15 cellular contexts compared by ENCODE assay signal in the genomic region with DNA sequence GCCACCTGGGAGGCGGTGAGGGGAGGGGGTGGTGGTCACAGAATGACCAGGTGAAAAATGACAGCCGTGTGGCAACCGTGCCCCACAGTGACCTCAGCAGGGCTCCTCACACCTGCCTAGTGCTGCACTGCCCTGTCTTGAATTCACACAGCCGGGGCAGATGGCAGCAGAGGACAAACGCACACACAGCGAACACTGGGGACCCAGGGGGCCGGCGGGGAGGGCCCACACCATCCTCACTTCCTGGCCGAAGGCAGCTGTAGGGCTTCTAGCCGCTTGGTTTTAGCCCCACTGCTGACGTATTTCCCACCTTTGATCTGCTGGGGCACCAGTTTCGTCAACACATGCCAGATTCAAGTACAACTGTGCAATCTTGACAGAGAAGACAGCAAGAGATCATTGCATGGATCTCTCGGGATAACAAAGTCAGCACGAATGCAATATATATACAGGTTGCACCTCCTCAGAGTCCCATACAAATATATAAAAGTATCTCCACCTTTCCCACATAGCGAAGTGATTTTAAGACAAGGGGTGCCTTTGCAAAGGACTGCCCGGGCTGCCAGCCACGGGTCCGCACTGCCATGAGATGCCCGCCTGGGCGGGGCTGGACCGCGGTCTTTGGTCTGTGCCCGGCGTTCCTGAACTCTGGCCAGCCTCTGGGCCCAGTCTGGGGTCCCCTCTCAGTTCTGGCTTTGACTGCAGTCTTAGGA. TPM values are rescaled to one million over a fixed set of nuclear protein-coding genes. Genes with fewer than 3 reads are reported as not detected.
A peak's percentile ranks its signal among the peaks of the same experiment; 100 is the strongest.
DNase-seq lines count a peak whose midpoint lies in the region; ATAC-seq and TF ChIP-seq lines count a peak whose summit lies in the region.
"Had no signal": no experiment of that assay in that cellular context is flagged by ENCODE, and none has a peak within 500 bp of the region (broad histone marks: within the 10 kb centered on the region; RNA-seq: fewer than 3 reads in every experiment).

No MANE protein-coding gene starts in this region.

- H2BK5ac ChIP-seq in neuronal stem cell (ENCODE audit: low read length): no peak overlapping the region

- peaks cover 3% of the 10 kb centered on the region for H3K79me1 ChIP-seq in neuronal stem cell (ENCODE audit: low read depth, low read length)

- peak overlapping the region; percentile 22 for H3K18ac ChIP-seq in neuronal stem cell (ENCODE audit: low read length)

- no peak overlapping the region for H3K27ac ChIP-seq in neuronal stem cell (replicated peaks; ENCODE audit: low read length)
- H3K27ac ChIP-seq: gastroesophageal sphincter, parathyroid adenoma, PC-9 had no signal

- no peak overlapping the region for H4K91ac ChIP-seq in neuronal stem cell (ENCODE audit: low read depth, low read length, poor library complexity)

- H3K4me3 Mint-ChIP-seq in IgD-negative memory B cell (peak overlapping the region in 2 of 4 donors; percentile 20 to 70), brain (no peak overlapping the region)
- H3K4me3 Mint-ChIP-seq: activated naive CD8-positive, alpha-beta T cell treated with anti-CD3 and anti-CD28 coated beads for 36 hours had no signal

- H2BK12ac ChIP-seq in neuronal stem cell (ENCODE audit: low read length): no peak overlapping the region

- no CpG with 5 or more reads among the region's 24 CpGs for WGBS in neuronal stem cell (ENCODE audit: extremely low coverage in 2 of 2, insufficient read length in 2 of 2, insufficient replicate concordance in 1 of 2), 2 donors

- no peaks in the 10 kb centered on the region for H3K27me3 Mint-ChIP-seq in IgD-negative memory B cell
- H3K27me3 Mint-ChIP-seq in brain: no peaks in the 10 kb centered on the region

- H3K36me3 Mint-ChIP-seq in IgD-negative memory B cell (peaks cover 4% of the 10 kb centered on the region), brain (peaks cover 33% of the 10 kb centered on the region)
- peaks cover 9 to 12% of the 10 kb centered on the region in 2 donors for H3K36me3 Mint-ChIP-seq in activated naive CD4-positive, alpha-beta T cell treated with anti-CD3 and anti-CD28 coated beads, Interleukin-2, amount 50 U/mL, for 72 hours

- no peak for ATAC-seq in activated naive CD4-positive, alpha-beta T cell treated with anti-CD3 and anti-CD28 coated beads, Interleukin-2, amount 50 U/mL, for 72 hours
- ATAC-seq: gastroesophageal sphincter had no signal

- H3K4ac ChIP-seq in neuronal stem cell (ENCODE audit: low read length): no peak overlapping the region

- no peak overlapping the region for H2AK5ac ChIP-seq in neuronal stem cell (ENCODE audit: low read depth, low read length)

- H3K4me1 Mint-ChIP-seq in IgD-negative memory B cell: peaks cover 4 to 7% (median 5%) of the 10 kb centered on the region in 3 donors
- H3K4me1 Mint-ChIP-seq in brain: peaks cover 13% of the 10 kb centered on the region

- no peak overlapping the region for H3K9ac ChIP-seq in neuronal stem cell (ENCODE audit: low read depth, low read length, poor library complexity)
- H3K9ac ChIP-seq: parathyroid adenoma had no signal

- no peak overlapping the region for H2BK15ac ChIP-seq in neuronal stem cell (ENCODE audit: low read length)

- H3K27ac Mint-ChIP-seq in IgD-negative memory B cell (peak overlapping the region; percentile 58 to 78 (median 66)), brain (peak overlapping the region in 4 of 5 experiments; percentile 86 to 96 (median 92))
- peak overlapping the region in 1 of 2 donors; percentile 51 for H3K27ac Mint-ChIP-seq in activated naive CD4-positive, alpha-beta T cell treated with anti-CD3 and anti-CD28 coated beads, Interleukin-2, amount 50 U/mL, for 72 hours
- H3K27ac Mint-ChIP-seq: activated naive CD8-positive, alpha-beta T cell treated with anti-CD3 and anti-CD28 coated beads for 36 hours had no signal

- no peak overlapping the region for H4K8ac ChIP-seq in neuronal stem cell (ENCODE audit: low read depth, low read length)

- no peak overlapping the region for H2AFZ ChIP-seq in neuronal stem cell (ENCODE audit: low read length)
- H2AFZ ChIP-seq: parathyroid adenoma, PC-9 had no signal

- no peak overlapping the region for H3K4me3 ChIP-seq in neuronal stem cell (ENCODE audit: low read length in 2 of 2)
- H3K4me3 ChIP-seq: gastroesophageal sphincter, PC-9 had no signal

- no peak overlapping the region for H3K4me2 ChIP-seq in neuronal stem cell (ENCODE audit: insufficient read depth, low read length, poor library complexity, severe bottlenecking)
- H3K4me2 ChIP-seq: PC-9 had no signal

- peaks cover 6 to 8% of the 10 kb centered on the region in 2 donors for H3K9me3 ChIP-seq in neuronal stem cell (replicated peaks in 1 of 2; ENCODE audit: control insufficient read depth in 2 of 2, insufficient read depth in 1 of 2, low read depth in 1 of 2, low read length in 2 of 2)
- H3K9me3 ChIP-seq: gastroesophageal sphincter had no signal

- no peaks in the 10 kb centered on the region for H3K4me1 ChIP-seq in neuronal stem cell (ENCODE audit: control insufficient read depth in 2 of 2, insufficient read depth in 1 of 2, low read depth in 1 of 2, low read length in 2 of 2)
- H3K4me1 ChIP-seq: gastroesophageal sphincter, parathyroid adenoma had no signal

- peaks cover 0 to 1% (median 0%) of the 10 kb centered on the region in 3 experiments for H3K27me3 ChIP-seq in neuronal stem cell (ENCODE audit: control insufficient read depth in 3 of 3, insufficient read depth in 3 of 3, low read depth in 1 of 3, low read length in 3 of 3)

- H2BK120ac ChIP-seq in neuronal stem cell (ENCODE audit: low read depth, low read length): no peak overlapping the region

- DNase-seq in COLO668 (lab: John Stamatoyannopoulos, UW; ENCODE audit: unreplicated experiment) (peak; percentile 82), neuronal stem cell (ENCODE audit: low spot score) (no peak), CD1c-positive myeloid dendritic cell (ENCODE audit: extremely low spot score) (no peak)
- no peak for DNase-seq in activated naive CD4-positive, alpha-beta T cell treated with anti-CD3 and anti-CD28 coated beads, Interleukin-2, amount 50 U/mL, for 72 hours (ENCODE audit: low spot score in 2 of 2)
- DNase-seq in activated CD8-positive, alpha-beta memory T cell treated with anti-CD3 and anti-CD28 coated beads, Interleukin-2, amount 50 U/mL, for 4 hours: no peak
- DNase-seq: activated CD4-positive, alpha-beta T cell treated with anti-CD3 and anti-CD28 coated beads for 1 hour; activated naive CD8-positive, alpha-beta T cell treated with anti-CD3 and anti-CD28 coated beads for 36 hours; midbrain; NCI-H1092 treated with DMSO at 0.1 percent for 48 hours; NCI-H446; PC-9 had no signal

- no peak overlapping the region for H3K14ac ChIP-seq in neuronal stem cell (ENCODE audit: low read length)

- H3K9me3 Mint-ChIP-seq in IgD-negative memory B cell (no peaks in the 10 kb centered on the region), brain (peaks cover 0 to 7% (median 4%) of the 10 kb centered on the region in 5 experiments)
- no peaks in the 10 kb centered on the region for H3K9me3 Mint-ChIP-seq in activated naive CD4-positive, alpha-beta T cell treated with anti-CD3 and anti-CD28 coated beads, Interleukin-2, amount 50 U/mL, for 72 hours
- H3K9me3 Mint-ChIP-seq: activated naive CD8-positive, alpha-beta T cell treated with anti-CD3 and anti-CD28 coated beads for 36 hours had no signal

- H3K36me3 ChIP-seq in neuronal stem cell (replicated peaks in 1 of 2; ENCODE audit: control insufficient read depth in 2 of 2, insufficient read depth in 2 of 2, low read length in 2 of 2): peaks cover 12 to 73% of the 10 kb centered on the region in 2 donors

- no peak overlapping the region for H3K23ac ChIP-seq in neuronal stem cell (ENCODE audit: low read depth, low read length, poor library complexity)

- no peak for TF ChIP-seq CTCF in brain (conservative IDR thresholded peaks at IDR 0.05)

RNA-seq across cellular contexts. Expression of gene TRMU, which starts 26.9 kb away (rescaled TPM):
- polyA plus RNA-seq in IgD-negative memory B cell (22.1 TPM), brain (ENCODE audit: insufficient read depth, low read depth, low replicate concordance) (28.2 TPM)
- 30.9 TPM for polyA plus RNA-seq in neuronal stem cell (2013, experiment 1 of 2)
- 33.3 TPM for polyA plus RNA-seq in neuronal stem cell (2013, experiment 2 of 2)
- total RNA-seq in activated naive CD4-positive, alpha-beta T cell treated with anti-CD3 and anti-CD28 coated beads, Interleukin-2, amount 50 U/mL, for 72 hours: 10 to 100 TPM; 89.3 to 94.1 TPM
